15 cellular contexts compared by ENCODE assay signal in genomic region chr5:39062530-39062929, GRCh38. TPM values are rescaled to one million over a fixed set of nuclear protein-coding genes. Genes with fewer than 3 reads are reported as not detected.
DNase-seq lines count a peak whose midpoint lies in the region; ATAC-seq and TF ChIP-seq lines count a peak whose summit lies in the region.
"Had no signal": no experiment of that assay in that cellular context is flagged by ENCODE, and none has a peak within 500 bp of the region (broad histone marks: within the 10 kb centered on the region; RNA-seq: fewer than 3 reads in every experiment).

No MANE protein-coding gene starts in this region.

- H3K27ac ChIP-seq in GM23248: peak overlapping the region; percentile 40

- H2AFZ ChIP-seq in GM23248: no peak overlapping the region

- H3K4me1 Mint-ChIP-seq in mesothelial cell of epicardium: peaks cover 17% of the 10 kb centered on the region
- H3K4me1 Mint-ChIP-seq in activated CD4-positive, alpha-beta T cell treated with anti-CD3 and anti-CD28 coated beads, Interleukin-2, amount 10 ng/mL, durations not matched to agents 24 days and 14 days: peaks cover 46% of the 10 kb centered on the region

- H3K27me3 ChIP-seq in GM23248 (replicated peaks; ENCODE audit: insufficient read depth) (no peaks in the 10 kb centered on the region), adipocyte (replicated peaks; ENCODE audit: control insufficient read depth, insufficient read depth, low read length) (no peaks in the 10 kb centered on the region)
- H3K27me3 ChIP-seq: MG63 had no signal

- H3K4me1 ChIP-seq in GM23248 (ENCODE audit: insufficient read depth) (peaks cover 36% of the 10 kb centered on the region), adipocyte (ENCODE audit: control insufficient read depth, insufficient read depth, low read length) (peaks cover 31% of the 10 kb centered on the region)

- no peaks in the 10 kb centered on the region for H4K20me1 ChIP-seq in GM23248 (ENCODE audit: insufficient read depth)

- H3K4me3 Mint-ChIP-seq in mesothelial cell of epicardium: no peak overlapping the region
- H3K4me3 Mint-ChIP-seq in activated CD4-positive, alpha-beta T cell treated with anti-CD3 and anti-CD28 coated beads, Interleukin-2, amount 10 ng/mL, durations not matched to agents 24 days and 14 days: no peak overlapping the region

- intact Hi-C loops in activated CD4-positive, alpha-beta T cell treated with anti-CD3 and anti-CD28 coated beads, Interleukin-2, amount 10 ng/mL, durations not matched to agents 24 days and 14 days (cut with micrococcal nuclease): no loop called here

- peaks cover 6% of the 10 kb centered on the region; the same call in 1 of the 2 replicates for H3F3A ChIP-seq in GM23248 (ENCODE audit: insufficient read depth)

- H3K9me3 Mint-ChIP-seq in mesothelial cell of epicardium: peaks cover 12% of the 10 kb centered on the region
- H3K9me3 Mint-ChIP-seq in activated CD4-positive, alpha-beta T cell treated with anti-CD3 and anti-CD28 coated beads, Interleukin-2, amount 10 ng/mL, durations not matched to agents 24 days and 14 days: peaks cover 12% of the 10 kb centered on the region

- peak overlapping the region; percentile 51 for H3K27ac Mint-ChIP-seq in mesothelial cell of epicardium
- no peak overlapping the region for H3K27ac Mint-ChIP-seq in activated CD4-positive, alpha-beta T cell treated with anti-CD3 and anti-CD28 coated beads, Interleukin-2, amount 10 ng/mL, durations not matched to agents 24 days and 14 days

- H3K36me3 ChIP-seq in GM23248 (ENCODE audit: low read depth): no peaks in the 10 kb centered on the region
- peaks cover 18% of the 10 kb centered on the region for H3K36me3 ChIP-seq in adipocyte (ENCODE audit: control insufficient read depth, insufficient read depth, low read length, severe bottlenecking)

- H3K79me2 ChIP-seq in GM23248 (ENCODE audit: insufficient read depth): peaks cover 100% of the 10 kb centered on the region

- H3K27me3 Mint-ChIP-seq in mesothelial cell of epicardium (ENCODE audit: low read depth): no peaks in the 10 kb centered on the region
- no peaks in the 10 kb centered on the region for H3K27me3 Mint-ChIP-seq in activated CD4-positive, alpha-beta T cell treated with anti-CD3 and anti-CD28 coated beads, Interleukin-2, amount 10 ng/mL, durations not matched to agents 24 days and 14 days

- H3K36me3 Mint-ChIP-seq in mesothelial cell of epicardium: peaks cover 18% of the 10 kb centered on the region
- peaks cover 24% of the 10 kb centered on the region for H3K36me3 Mint-ChIP-seq in activated CD4-positive, alpha-beta T cell treated with anti-CD3 and anti-CD28 coated beads, Interleukin-2, amount 10 ng/mL, durations not matched to agents 24 days and 14 days (ENCODE audit: low read depth)

- H3K4me3 ChIP-seq in AG10803 (ENCODE audit: low read length) (no peak overlapping the region), GM23248 (no peak overlapping the region), adipocyte (ENCODE audit: low read length) (no peak overlapping the region)
- H3K4me3 ChIP-seq: MG63 had no signal

- H3K9ac ChIP-seq in GM23248 (no peak overlapping the region), adipocyte (ENCODE audit: low read length) (no peak overlapping the region)

- H3K4me2 ChIP-seq in GM23248 (ENCODE audit: unreplicated experiment): no peak overlapping the region

- no peaks in the 10 kb centered on the region for H3K9me2 ChIP-seq in GM23248 (ENCODE audit: insufficient read depth)

- no peak for ATAC-seq in GM19328 (IDR thresholded peaks at IDR 0.05; ENCODE audit: unreplicated experiment)

- DNase-seq in AG10803 (ENCODE audit: low read depth): peak; percentile 21
- no peak for DNase-seq in GM23248
- peak; percentile 36 for DNase-seq in adipocyte (ENCODE audit: low read depth)
- DNase-seq in mesothelial cell of epicardium (ENCODE audit: low spot score in 2 of 2, unreplicated experiment in 2 of 2): no peak
- DNase-seq in activated T-cell treated with anti-CD3 and anti-CD28 coated beads, Interleukin-2, amount 50 U/mL, for 48 hours: no peak
- no peak for DNase-seq in NCI-H2029 treated with DMSO at 0.1 percent for 48 hours (lab: John Stamatoyannopoulos, UW)
- DNase-seq in activated CD4-positive, alpha-beta T cell treated with anti-CD3 and anti-CD28 coated beads, Interleukin-2, amount 10 ng/mL, durations not matched to agents 24 days and 14 days: no peak
- DNase-seq: KG1, MG63, NCI-H1092 treated with DMSO at 0.1 percent for 48 hours, NCI-H1694, NCI-H446 treated with DMSO at 0.1 percent for 48 hours, NCI-H82, SHP77 had no signal

- in situ Hi-C loops in GM23248 (cut with MboI): no loop called here

- TF ChIP-seq CTCF in AG10803 (conservative IDR thresholded peaks at IDR 0.05; ENCODE audit: low read length) (no peak), mesothelial cell of epicardium (IDR thresholded peaks at IDR 0.05; ENCODE audit: unreplicated experiment) (no peak)

- H3K9me3 ChIP-seq in GM23248 (ENCODE audit: low read depth) (no peaks in the 10 kb centered on the region), adipocyte (ENCODE audit: control insufficient read depth, low read length) (no peaks in the 10 kb centered on the region)

RNA-seq across cellular contexts. Expression of gene RICTOR, which starts 11.7 kb away (rescaled TPM):
- 12.5 and 17.2 TPM in 2 replicates for total RNA-seq in GM23248 (2014; rRNA removed; shearing (Covaris generic))
- 5.2 and 5.7 TPM in 2 replicates for polyA plus RNA-seq in GM23248 (2016; fragmentation: Nextera tagmentation; extraction: Ambion mirVana)
- total RNA-seq in mesothelial cell of epicardium: 44.4 to 48.6 TPM (median 46.4 TPM) in 3 replicates
- 31.1 and 34.2 TPM in 2 replicates for total RNA-seq in activated CD4-positive, alpha-beta T cell treated with anti-CD3 and anti-CD28 coated beads, Interleukin-2, amount 10 ng/mL, durations not matched to agents 24 days and 14 days

Comparison
In these comparisons a context has a peak if more than half of its experiments do, and no peak if none do; other contexts are left out.
1. DNase-seq: peak in AG10803 (single experiment) and adipocyte (single experiment); none in GM23248 (single experiment), mesothelial cell of epicardium (0 of 2), activated T-cell treated with anti-CD3 and anti-CD28 coated beads, Interleukin-2, amount 50 U/mL, for 48 hours (0 of 2), NCI-H2029 treated with DMSO at 0.1 percent for 48 hours (single experiment) and activated CD4-positive, alpha-beta T cell treated with anti-CD3 and anti-CD28 coated beads, Interleukin-2, amount 10 ng/mL, durations not matched to agents 24 days and 14 days (single experiment).